Comparison of ENCODE assay signal across 19 cellular contexts in genomic region chr10:3339531-3339950, GRCh38.
DNase-seq lines count a peak whose midpoint lies in the region; ATAC-seq, FAIRE-seq and TF ChIP-seq lines count a peak whose summit lies in the region.
"Had no signal": no experiment of that assay in that cellular context is flagged by ENCODE, and none has a peak within 500 bp of the region (broad histone marks: within the 10 kb centered on the region; RNA-seq: fewer than 3 reads in every experiment).

No MANE protein-coding gene starts in this region.

- no peak for TF ChIP-seq CTCF in HFFc6 (IDR thresholded peaks at IDR 0.05)
- TF ChIP-seq CTCF in astrocyte (IDR thresholded peaks at IDR 0.05; ENCODE audit: insufficient read depth, low read depth, low read length): no peak

- H3K4me2 ChIP-seq in astrocyte (ENCODE audit: low read length): peak overlapping the region; percentile 24

- no peak overlapping the region for H3K4me3 ChIP-seq in astrocyte (ENCODE audit: insufficient read depth, low read depth, low read length)
- H3K4me3 ChIP-seq: K562, sigmoid colon, upper lobe of left lung had no signal

- H3K27ac ChIP-seq in astrocyte (ENCODE audit: low read depth, low read length): no peak overlapping the region
- H3K27ac ChIP-seq: neutrophil, sigmoid colon, upper lobe of left lung had no signal

- H3K79me2 ChIP-seq in astrocyte (ENCODE audit: insufficient read depth, low read length): no peaks in the 10 kb centered on the region

- no peaks in the 10 kb centered on the region for H4K20me1 ChIP-seq in astrocyte (ENCODE audit: insufficient read depth, low read length)

- H3K4me3 Mint-ChIP-seq in HFFc6: no peak overlapping the region
- no peak overlapping the region for H3K4me3 Mint-ChIP-seq in astrocyte (ENCODE audit: unreplicated experiment)
- H3K4me3 Mint-ChIP-seq: activated CD4-positive, alpha-beta T cell treated with anti-CD3 and anti-CD28 coated beads, Interleukin-2, amount 10 ng/mL, durations not matched to agents 24 days and 14 days; activated naive CD8-positive, alpha-beta T cell treated with anti-CD3 and anti-CD28 coated beads for 36 hours; effector memory CD8-positive, alpha-beta T cell had no signal

- H3K9me3 Mint-ChIP-seq in HFFc6 (no peaks in the 10 kb centered on the region), astrocyte (ENCODE audit: unreplicated experiment) (no peaks in the 10 kb centered on the region)
- H3K9me3 Mint-ChIP-seq: activated CD4-positive, alpha-beta T cell treated with anti-CD3 and anti-CD28 coated beads, Interleukin-2, amount 10 ng/mL, durations not matched to agents 24 days and 14 days; activated naive CD8-positive, alpha-beta T cell treated with anti-CD3 and anti-CD28 coated beads for 36 hours; effector memory CD8-positive, alpha-beta T cell had no signal

- FAIRE-seq in astrocyte (lab: Jason Lieb, UNC): no peak
- FAIRE-seq: islet of Langerhans, K562 had no signal

- no peaks in the 10 kb centered on the region for H3K27me3 ChIP-seq in astrocyte (ENCODE audit: insufficient read depth, low read length)
- H3K27me3 ChIP-seq: sigmoid colon, upper lobe of left lung had no signal

- peaks cover 10% of the 10 kb centered on the region for H3K4me1 ChIP-seq in astrocyte (ENCODE audit: insufficient read depth, low read length)
- H3K4me1 ChIP-seq: upper lobe of left lung had no signal

- peak overlapping the region; percentile 51 for H2AFZ ChIP-seq in astrocyte (ENCODE audit: low read depth, low read length)

- H3K36me3 Mint-ChIP-seq in HFFc6 (ENCODE audit: low read depth) (no peaks in the 10 kb centered on the region), astrocyte (ENCODE audit: low read depth, unreplicated experiment) (no peaks in the 10 kb centered on the region)
- H3K36me3 Mint-ChIP-seq: activated naive CD8-positive, alpha-beta T cell treated with anti-CD3 and anti-CD28 coated beads for 36 hours had no signal

- H3K4me1 Mint-ChIP-seq in HFFc6 (ENCODE audit: low read depth) (peaks cover 15% of the 10 kb centered on the region), astrocyte (ENCODE audit: low read depth, unreplicated experiment) (peaks cover 11% of the 10 kb centered on the region)
- H3K4me1 Mint-ChIP-seq: activated CD4-positive, alpha-beta T cell treated with anti-CD3 and anti-CD28 coated beads, Interleukin-2, amount 10 ng/mL, durations not matched to agents 24 days and 14 days; activated naive CD8-positive, alpha-beta T cell treated with anti-CD3 and anti-CD28 coated beads for 36 hours had no signal

- no peak for ATAC-seq in HG03521 (IDR thresholded peaks at IDR 0.05; ENCODE audit: unreplicated experiment)
- ATAC-seq in GM18870 (IDR thresholded peaks at IDR 0.05; ENCODE audit: unreplicated experiment): no peak
- ATAC-seq: effector memory CD8-positive, alpha-beta T cell; K562 had no signal

- H3K27me3 Mint-ChIP-seq in HFFc6 (ENCODE audit: insufficient read depth) (peaks cover 12% of the 10 kb centered on the region), astrocyte (ENCODE audit: low read depth, unreplicated experiment) (no peaks in the 10 kb centered on the region)
- H3K27me3 Mint-ChIP-seq: activated naive CD8-positive, alpha-beta T cell treated with anti-CD3 and anti-CD28 coated beads for 36 hours had no signal

- H3K9ac ChIP-seq in astrocyte (ENCODE audit: low read length): no peak overlapping the region

- no peaks in the 10 kb centered on the region for H3K9me3 ChIP-seq in astrocyte (ENCODE audit: insufficient read depth, low read depth, low read length)
- H3K9me3 ChIP-seq: neutrophil, sigmoid colon, upper lobe of left lung had no signal

- no peaks in the 10 kb centered on the region for H3K36me3 ChIP-seq in astrocyte (ENCODE audit: insufficient read depth, low read length)
- H3K36me3 ChIP-seq: neutrophil, sigmoid colon, upper lobe of left lung had no signal

- DNase-seq in A172 (ENCODE audit: low spot score) (peak; percentile 45), HFFc6 (peak; percentile 38), astrocyte (ENCODE audit: low read depth) (peak; percentile 50), islet precursor cell (peak; percentile 62), KG1 (lab: John Stamatoyannopoulos, UW) (no peak)
- DNase-seq in stimulated activated CD4-positive, alpha-beta T cell treated with anti-CD3 and anti-CD28 coated beads, Interleukin-2, amount 100 ng/mL, for 24 hours: no peak
- DNase-seq: activated CD4-positive, alpha-beta T cell treated with anti-CD3 and anti-CD28 coated beads, Interleukin-2, amount 10 ng/mL, durations not matched to agents 24 days and 14 days; activated naive CD8-positive, alpha-beta T cell treated with anti-CD3 and anti-CD28 coated beads for 36 hours; caudate nucleus; COR-L47; effector memory CD8-positive, alpha-beta T cell; NCI-H1417; sigmoid colon; upper lobe of left lung had no signal

- H3K27ac Mint-ChIP-seq in HFFc6 (peak overlapping the region; percentile 50; the same call in 1 of the 2 replicates), astrocyte (ENCODE audit: unreplicated experiment) (peak overlapping the region; percentile 81)
- H3K27ac Mint-ChIP-seq: activated CD4-positive, alpha-beta T cell treated with anti-CD3 and anti-CD28 coated beads, Interleukin-2, amount 10 ng/mL, durations not matched to agents 24 days and 14 days; activated naive CD8-positive, alpha-beta T cell treated with anti-CD3 and anti-CD28 coated beads for 36 hours; effector memory CD8-positive, alpha-beta T cell had no signal

Comparison
In these comparisons a context has a peak if more than half of its experiments do, and no peak if none do; other contexts are left out.
1. DNase-seq: peak in A172 (single experiment), HFFc6 (single experiment), astrocyte (single experiment) and islet precursor cell (single experiment); none in KG1 (single experiment) and stimulated activated CD4-positive, alpha-beta T cell treated with anti-CD3 and anti-CD28 coated beads, Interleukin-2, amount 100 ng/mL, for 24 hours (0 of 2).